Comparison of ENCODE assay signal across 1 cellular context in the genomic region with DNA sequence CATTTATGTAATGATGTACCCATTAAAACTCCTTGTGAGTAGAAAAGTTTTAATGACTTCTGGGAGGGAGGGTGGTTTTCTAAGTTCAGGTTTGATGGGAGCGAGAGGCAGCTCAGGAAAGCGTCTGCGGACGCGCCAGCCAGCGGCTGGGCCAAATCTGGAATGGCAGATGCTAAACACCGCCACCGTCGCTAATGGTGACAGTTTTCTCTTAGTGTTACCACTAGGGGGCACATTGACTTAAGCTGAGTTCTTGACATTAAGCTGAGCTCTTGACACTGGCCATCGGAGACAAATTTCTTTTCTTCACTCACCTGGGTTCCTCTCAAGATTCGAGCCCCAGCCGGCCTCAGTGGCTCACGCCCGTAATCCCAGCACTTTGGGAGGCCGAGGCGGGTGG.
TF ChIP-seq lines count a peak whose summit lies in the region.

No MANE protein-coding gene starts in this region.

TF ChIP-seq in IMR-90, 13 proteins besides CTCF, POLR2A, EP300 and RAD21:
- TF ChIP-seq MXI1 (IDR thresholded peaks at IDR 0.05; ENCODE audit: borderline replicate concordance, low read depth, low read length) (no peak), CEBPB (IDR thresholded peaks at IDR 0.05; ENCODE audit: low read depth, low read length) (no peak), MAZ (IDR thresholded peaks at IDR 0.05; ENCODE audit: borderline replicate concordance, low read depth, low read length) (no peak), NFE2L2 (IDR thresholded peaks at IDR 0.05; ENCODE audit: low read depth, low read length) (no peak), BHLHE40 (IDR thresholded peaks at IDR 0.05; ENCODE audit: low read depth, low read length) (no peak), RFX5 (IDR thresholded peaks at IDR 0.05; ENCODE audit: low read depth, low read length) (no peak), ELK1 (IDR thresholded peaks at IDR 0.05; ENCODE audit: borderline replicate concordance, low read depth, low read length) (no peak), SMC3 (IDR thresholded peaks at IDR 0.05; ENCODE audit: low read depth, low read length) (no peak), RCOR1 (IDR thresholded peaks at IDR 0.05; ENCODE audit: insufficient replicate concordance, low read length) (no peak), MAFK (IDR thresholded peaks at IDR 0.05; ENCODE audit: low read depth, low read length) (no peak), FOS (IDR thresholded peaks at IDR 0.05; ENCODE audit: low read depth, low read length) (no peak), CHD1 (IDR thresholded peaks at IDR 0.05; ENCODE audit: low read depth, low read length) (no peak)
- TF ChIP-seq, protein P1, sequence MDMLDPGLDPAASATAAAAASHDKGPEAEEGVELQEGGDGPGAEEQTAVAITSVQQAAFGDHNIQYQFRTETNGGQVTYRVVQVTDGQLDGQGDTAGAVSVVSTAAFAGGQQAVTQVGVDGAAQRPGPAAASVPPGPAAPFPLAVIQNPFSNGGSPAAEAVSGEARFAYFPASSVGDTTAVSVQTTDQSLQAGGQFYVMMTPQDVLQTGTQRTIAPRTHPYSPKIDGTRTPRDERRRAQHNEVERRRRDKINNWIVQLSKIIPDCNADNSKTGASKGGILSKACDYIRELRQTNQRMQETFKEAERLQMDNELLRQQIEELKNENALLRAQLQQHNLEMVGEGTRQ (IDR thresholded peaks at IDR 0.05; ENCODE audit: low read depth, low read length) = no peak
